Comparison of ENCODE assay signal across 8 cellular contexts in genomic region chr1:244970236-244970652, GRCh38.
A peak's percentile ranks its signal among the peaks of the same experiment; 100 is the strongest.
DNase-seq lines count a peak whose midpoint lies in the region; ATAC-seq and TF ChIP-seq lines count a peak whose summit lies in the region.

No MANE protein-coding gene starts in this region.

- H3K4me3 ChIP-seq in AG04450 (ENCODE audit: low read depth, low read length) (peak overlapping the region; percentile 66), mononuclear cell (ENCODE audit: low read length) (peak overlapping the region; percentile 61), stomach (peak overlapping the region; percentile 56 to 85 (median 68))

- H3K9me3 ChIP-seq in AG04450 (ENCODE audit: control insufficient read depth, insufficient read depth, low read length) (no peaks in the 10 kb centered on the region), mononuclear cell (ENCODE audit: low read depth, low read length) (no peaks in the 10 kb centered on the region), stomach (no peaks in the 10 kb centered on the region)

- no peak for TF ChIP-seq EP300 in stomach (IDR thresholded peaks at IDR 0.05)

- no peak for TF ChIP-seq POLR2A in stomach (IDR thresholded peaks at IDR 0.05)

- 0 to 1% (median 0%) methylated on average over 5 to 48 of the region's 49 CpGs for WGBS in stomach, 5 donors

- H3K36me3 ChIP-seq in stomach: no peaks in the 10 kb centered on the region

- peak overlapping the region; percentile 98 for H3K27ac ChIP-seq in AG04450 (ENCODE audit: low read depth, low read length)
- peak overlapping the region; percentile 99 to 100 (median 100) for H3K27ac ChIP-seq in stomach

- TF ChIP-seq CTCF in AG04450 (IDR thresholded peaks at IDR 0.05; ENCODE audit: low read depth, low read length): no peak
- no peak for TF ChIP-seq CTCF in stomach (IDR thresholded peaks at IDR 0.05)

- H3K4me1 ChIP-seq in mononuclear cell (ENCODE audit: insufficient read depth, low read length) (peaks cover 12% of the 10 kb centered on the region), stomach (peaks cover 9 to 28% (median 21%) of the 10 kb centered on the region in 4 donors)

- POLR2A ChIA-PET in AG04450 (lab: Yijun Ruan, JAX): interaction anchor here (0.9 to 4.1 kb wide), 4 partner anchors 53 to 107 kb away, joined by 5 to 42 read pairs (median 12); partner anchors contain the start of gene HNRNPU

- DNase-seq in AG04450 (ENCODE audit: low read depth, low spot score) (peak; percentile 20), NCI-H2171 (lab: John Stamatoyannopoulos, UW) (peak; percentile 90), stomach (peak; percentile 71)
- DNase-seq in activated CD4-positive, CD25-positive, alpha-beta regulatory T cell (lab: John Stamatoyannopoulos, UW): peak in 3 of 4 experiments; percentile 65 to 73 (median 70)
- peak; percentile 66 for DNase-seq in effector CD8-positive, alpha-beta T cell (lab: John Stamatoyannopoulos, UW)

- H3K27me3 ChIP-seq in AG04450 (ENCODE audit: control insufficient read depth, insufficient read depth, low read length): no peaks in the 10 kb centered on the region
- no peaks in the 10 kb centered on the region for H3K27me3 ChIP-seq in mononuclear cell (ENCODE audit: insufficient read depth, low read length)
- H3K27me3 ChIP-seq in stomach: no peaks in the 10 kb centered on the region

- intact Hi-C loops in stomach (cut with DNase I; ENCODE audit: low total_unique reads): no loop called here

- CTCF ChIA-PET in AG04450 (lab: Charles Lee): interaction anchor here (4.4 kb wide), 1 partner anchor 72 kb away, joined by 20 read pairs; no protein-coding TSS in a partner anchor

- peak; percentile 60 for ATAC-seq in GM18873 (IDR thresholded peaks at IDR 0.05; ENCODE audit: low FRiP score, unreplicated experiment)
- ATAC-seq in HG03097 (IDR thresholded peaks at IDR 0.05; ENCODE audit: low FRiP score, unreplicated experiment): peak; percentile 47

Comparison
In these comparisons a context has a peak if more than half of its experiments do, and no peak if none do; other contexts are left out.
1. Peak in every context shown above with its lines: DNase-seq, ATAC-seq, H3K4me3 ChIP-seq and H3K27ac ChIP-seq.
2. DNase-seq: peak in every context shown above with its lines; median percentile 90 in NCI-H2171; 71 in stomach; 70 in activated CD4-positive, CD25-positive, alpha-beta regulatory T cell; 66 in effector CD8-positive, alpha-beta T cell; 20 in AG04450.